In genomic region chr16:78252757-78253156, GRCh38 we compare ENCODE assay signal across 25 cellular contexts.
"Had no signal": no experiment of that assay in that cellular context is flagged by ENCODE, and none has a peak within 500 bp of the region (broad histone marks: within the 10 kb centered on the region; RNA-seq: fewer than 3 reads in every experiment).

No MANE protein-coding gene starts in this region.

- ATAC-seq: activated CD4-positive, alpha-beta T cell treated with anti-CD3 and anti-CD28 coated beads for 36 hours; activated T-helper 17 cell treated with anti-CD3 and anti-CD28 coated beads, Interleukin-2, amount 50 U/mL, for 72 hours; Panc1; Right ventricle myocardium inferior had no signal

- DNase-seq: activated CD4-positive, alpha-beta memory T cell treated with anti-CD3 and anti-CD28 coated beads, Interleukin-2, amount 10 ng/mL, durations not matched to agents 7 days and 5 days; activated CD4-positive, alpha-beta T cell treated with anti-CD3 and anti-CD28 coated beads for 36 hours; activated CD4-positive, alpha-beta T cell treated with anti-CD3 and anti-CD28 coated beads, Interleukin-2, amount 50 U/mL, for 1 hour; activated gamma-delta T cell; activated naive CD4-positive, alpha-beta T cell treated with anti-CD3 and anti-CD28 coated beads for 36 hours; activated T-cell treated with anti-CD3 and anti-CD28 coated beads for 4 hours; activated T-cell treated with anti-CD3 and anti-CD28 coated beads, Interleukin-2, amount 50 U/mL, for 48 hours; amygdala; NCI-H1105; NCI-H1436; NCI-H187 treated with DMSO at 0.1 percent for 48 hours; NCI-H2081 treated with DMSO at 0.1 percent for 48 hours; NCI-H2171 treated with DMSO at 0.1 percent for 48 hours; NCI-H226; NCI-H69; NK-92 treated with Interleukin-12 subunit alpha and Interleukin-12 subunit beta, amount 100 ng/mL, for 24 hours; OCI-M1; RPMI8226; T-helper 1 cell had no signal

- H3K4me3 ChIP-seq: SK-N-MC had no signal

- H3K27ac ChIP-seq: KMS-11, SK-N-MC, VCaP had no signal
